Comparison of ENCODE assay signal across 17 cellular contexts in genomic region chr1:217053666-217054065, GRCh38.
DNase-seq lines count a peak whose midpoint lies in the region; ATAC-seq and TF ChIP-seq lines count a peak whose summit lies in the region.
"Had no signal": no experiment of that assay in that cellular context is flagged by ENCODE, and none has a peak within 500 bp of the region (broad histone marks: within the 10 kb centered on the region; RNA-seq: fewer than 3 reads in every experiment).

No MANE protein-coding gene starts in this region.

- H3K27me3 Mint-ChIP-seq in neural progenitor cell (ENCODE audit: insufficient read depth, low read depth), result no peaks in the 10 kb centered on the region
- no peaks in the 10 kb centered on the region for H3K27me3 Mint-ChIP-seq in activated T-helper 2 cell treated with anti-CD3 and anti-CD28 coated beads, Interferon-gamma antibody, Interleukin-2, Interleukin-4, amounts not matched to agents 10 μg/mL and 5 μg/mL and 100 μg/mL, durations not matched to agents 14 hours and 24 hours and 36 hours (ENCODE audit: low read depth)
- H3K27me3 Mint-ChIP-seq in glutamatergic neuron (ENCODE audit: unreplicated experiment), result no peaks in the 10 kb centered on the region
- H3K27me3 Mint-ChIP-seq: CD4-positive, CD25-positive, alpha-beta regulatory T cell had no signal

- H3K9ac ChIP-seq in neural progenitor cell, result no peak overlapping the region
- H3K9ac ChIP-seq: BLaER1 treated with 17β-estradiol and CSF1 and Interleukin-3, amounts not matched to agents 10 nM and 100 nM had no signal

- H3K27me3 ChIP-seq in left ventricle myocardium inferior (ENCODE audit: low read depth) (no peaks in the 10 kb centered on the region), neural progenitor cell (no peaks in the 10 kb centered on the region)
- H3K27me3 ChIP-seq: BLaER1 treated with 17β-estradiol and CSF1 and Interleukin-3, amounts not matched to agents 10 nM and 100 nM had no signal

- peaks cover 4% of the 10 kb centered on the region for H3K4me1 ChIP-seq in left ventricle myocardium inferior
- peaks cover 8% of the 10 kb centered on the region for H3K4me1 ChIP-seq in neural progenitor cell
- H3K4me1 ChIP-seq: BLaER1 treated with 17β-estradiol and CSF1 and Interleukin-3, amounts not matched to agents 10 nM and 100 nM had no signal

- no peak overlapping the region for H2AFZ ChIP-seq in neural progenitor cell (replicated peaks)

- H3K36me3 ChIP-seq in left ventricle myocardium inferior (no peaks in the 10 kb centered on the region), neural progenitor cell (no peaks in the 10 kb centered on the region)
- H3K36me3 ChIP-seq: BLaER1 treated with 17β-estradiol and CSF1 and Interleukin-3, amounts not matched to agents 10 nM and 100 nM had no signal

- ATAC-seq in left ventricle myocardium superior (peak; percentile 26), omental fat pad (ENCODE audit: low FRiP score) (no peak)
- ATAC-seq: GM12878 had no signal

- H3K9me3 Mint-ChIP-seq in neural progenitor cell (peaks cover 12% of the 10 kb centered on the region), glutamatergic neuron (ENCODE audit: unreplicated experiment) (no peaks in the 10 kb centered on the region)
- H3K9me3 Mint-ChIP-seq in activated T-helper 2 cell treated with anti-CD3 and anti-CD28 coated beads, Interferon-gamma antibody, Interleukin-2, Interleukin-4, amounts not matched to agents 10 μg/mL and 5 μg/mL and 100 μg/mL, durations not matched to agents 14 hours and 24 hours and 36 hours, result no peaks in the 10 kb centered on the region
- H3K9me3 Mint-ChIP-seq: H9 had no signal

- no peaks in the 10 kb centered on the region for H3K9me3 ChIP-seq in left ventricle myocardium inferior (replicated peaks)
- no peaks in the 10 kb centered on the region for H3K9me3 ChIP-seq in neural progenitor cell (ENCODE audit: low read depth)
- H3K9me3 ChIP-seq: BLaER1 treated with 17β-estradiol and CSF1 and Interleukin-3, amounts not matched to agents 10 nM and 100 nM had no signal

- no peak for TF ChIP-seq CTCF in left ventricle myocardium inferior (IDR thresholded peaks at IDR 0.05; ENCODE audit: borderline replicate concordance)
- no peak for TF ChIP-seq CTCF in neural progenitor cell (IDR thresholded peaks at IDR 0.05)
- no peak for TF ChIP-seq CTCF in omental fat pad (IDR thresholded peaks at IDR 0.05)
- TF ChIP-seq CTCF in glutamatergic neuron (IDR thresholded peaks at IDR 0.05; ENCODE audit: partially characterized antibody, unreplicated experiment), result no peak

- no peak overlapping the region for H3K27ac ChIP-seq in left ventricle myocardium inferior (replicated peaks)
- no peak overlapping the region for H3K27ac ChIP-seq in neural progenitor cell
- H3K27ac ChIP-seq: 22Rv1; BLaER1 treated with 17β-estradiol and CSF1 and Interleukin-3, amounts not matched to agents 10 nM and 100 nM had no signal

- no peak overlapping the region for H3K4me2 ChIP-seq in neural progenitor cell
- H3K4me2 ChIP-seq: BLaER1 treated with 17β-estradiol and CSF1 and Interleukin-3, amounts not matched to agents 10 nM and 100 nM had no signal

- intact Hi-C loops in left ventricle myocardium superior (cut with micrococcal nuclease), result no loop called here
- intact Hi-C loops in left ventricle myocardium inferior (cut with micrococcal nuclease), result no loop called here
- intact Hi-C loops in activated T-helper 2 cell treated with anti-CD3 and anti-CD28 coated beads, Interferon-gamma antibody, Interleukin-2, Interleukin-4, amounts not matched to agents 10 μg/mL and 5 μg/mL and 100 μg/mL, durations not matched to agents 14 hours and 24 hours and 36 hours (cut with micrococcal nuclease), result no loop called here

- H3K4me3 ChIP-seq in left ventricle myocardium inferior (no peak overlapping the region), neural progenitor cell (no peak overlapping the region)
- H3K4me3 ChIP-seq: BLaER1 treated with 17β-estradiol and CSF1 and Interleukin-3, amounts not matched to agents 10 nM and 100 nM; GM12878 had no signal

- H3F3A ChIP-seq in neural progenitor cell (ENCODE audit: low read depth), result no peaks in the 10 kb centered on the region

- peaks cover 4% of the 10 kb centered on the region for H3K36me3 Mint-ChIP-seq in neural progenitor cell
- H3K36me3 Mint-ChIP-seq in activated T-helper 2 cell treated with anti-CD3 and anti-CD28 coated beads, Interferon-gamma antibody, Interleukin-2, Interleukin-4, amounts not matched to agents 10 μg/mL and 5 μg/mL and 100 μg/mL, durations not matched to agents 14 hours and 24 hours and 36 hours (ENCODE audit: low read depth), result no peaks in the 10 kb centered on the region
- no peaks in the 10 kb centered on the region for H3K36me3 Mint-ChIP-seq in glutamatergic neuron (ENCODE audit: unreplicated experiment)
- H3K36me3 Mint-ChIP-seq: CD4-positive, CD25-positive, alpha-beta regulatory T cell had no signal

- H3K4me3 Mint-ChIP-seq in neural progenitor cell (no peak overlapping the region), glutamatergic neuron (ENCODE audit: unreplicated experiment) (no peak overlapping the region)
- no peak overlapping the region for H3K4me3 Mint-ChIP-seq in activated T-helper 2 cell treated with anti-CD3 and anti-CD28 coated beads, Interferon-gamma antibody, Interleukin-2, Interleukin-4, amounts not matched to agents 10 μg/mL and 5 μg/mL and 100 μg/mL, durations not matched to agents 14 hours and 24 hours and 36 hours (ENCODE audit: low read depth)
- H3K4me3 Mint-ChIP-seq: CD4-positive, CD25-positive, alpha-beta regulatory T cell; H9 had no signal

- H4K20me1 ChIP-seq in neural progenitor cell (ENCODE audit: low read depth), result no peaks in the 10 kb centered on the region
- H4K20me1 ChIP-seq: BLaER1 treated with 17β-estradiol and CSF1 and Interleukin-3, amounts not matched to agents 10 nM and 100 nM had no signal

- DNase-seq in left ventricle myocardium superior, result no peak
- DNase-seq in left ventricle myocardium inferior, result no peak
- peak; percentile 36 for DNase-seq in epidermal melanocyte (ENCODE audit: insufficient read length, low spot score)
- peak; percentile 50 for DNase-seq in neural progenitor cell (ENCODE audit: low spot score)
- no peak for DNase-seq in omental fat pad (ENCODE audit: low spot score)
- DNase-seq in mesenteric fat pad (ENCODE audit: low spot score), result no peak
- DNase-seq in activated T-helper 2 cell treated with anti-CD3 and anti-CD28 coated beads, Interferon-gamma antibody, Interleukin-2, Interleukin-4, amounts not matched to agents 10 μg/mL and 5 μg/mL and 100 μg/mL, durations not matched to agents 14 hours and 24 hours and 36 hours (ENCODE audit: low spot score), result no peak
- no peak for DNase-seq in glutamatergic neuron
- DNase-seq: AML-193; Calu3; CD4-positive, CD25-positive, alpha-beta regulatory T cell; DMS79; GOT3; H9 had no signal

- no peak overlapping the region for H3K27ac Mint-ChIP-seq in neural progenitor cell
- H3K27ac Mint-ChIP-seq in activated T-helper 2 cell treated with anti-CD3 and anti-CD28 coated beads, Interferon-gamma antibody, Interleukin-2, Interleukin-4, amounts not matched to agents 10 μg/mL and 5 μg/mL and 100 μg/mL, durations not matched to agents 14 hours and 24 hours and 36 hours, result no peak overlapping the region
- no peak overlapping the region for H3K27ac Mint-ChIP-seq in glutamatergic neuron (ENCODE audit: unreplicated experiment)
- H3K27ac Mint-ChIP-seq: CD4-positive, CD25-positive, alpha-beta regulatory T cell; H9 had no signal

- no peaks in the 10 kb centered on the region for H3K79me2 ChIP-seq in neural progenitor cell (ENCODE audit: low read depth)

- H3K4me1 Mint-ChIP-seq in neural progenitor cell (peaks cover 4% of the 10 kb centered on the region), glutamatergic neuron (ENCODE audit: low read depth, unreplicated experiment) (no peaks in the 10 kb centered on the region)
- no peaks in the 10 kb centered on the region for H3K4me1 Mint-ChIP-seq in activated T-helper 2 cell treated with anti-CD3 and anti-CD28 coated beads, Interferon-gamma antibody, Interleukin-2, Interleukin-4, amounts not matched to agents 10 μg/mL and 5 μg/mL and 100 μg/mL, durations not matched to agents 14 hours and 24 hours and 36 hours (ENCODE audit: low read depth)
- H3K4me1 Mint-ChIP-seq: CD4-positive, CD25-positive, alpha-beta regulatory T cell; H9 had no signal

Comparison
In these comparisons a context has a peak if more than half of its experiments do, and no peak if none do; other contexts are left out.
1. DNase-seq: peak in epidermal melanocyte (single experiment) and neural progenitor cell (single experiment); none in left ventricle myocardium superior (single experiment), left ventricle myocardium inferior (single experiment), omental fat pad (single experiment), mesenteric fat pad (single experiment), activated T-helper 2 cell treated with anti-CD3 and anti-CD28 coated beads, Interferon-gamma antibody, Interleukin-2, Interleukin-4, amounts not matched to agents 10 μg/mL and 5 μg/mL and 100 μg/mL, durations not matched to agents 14 hours and 24 hours and 36 hours (single experiment) and glutamatergic neuron (single experiment).